In the genomic region with DNA sequence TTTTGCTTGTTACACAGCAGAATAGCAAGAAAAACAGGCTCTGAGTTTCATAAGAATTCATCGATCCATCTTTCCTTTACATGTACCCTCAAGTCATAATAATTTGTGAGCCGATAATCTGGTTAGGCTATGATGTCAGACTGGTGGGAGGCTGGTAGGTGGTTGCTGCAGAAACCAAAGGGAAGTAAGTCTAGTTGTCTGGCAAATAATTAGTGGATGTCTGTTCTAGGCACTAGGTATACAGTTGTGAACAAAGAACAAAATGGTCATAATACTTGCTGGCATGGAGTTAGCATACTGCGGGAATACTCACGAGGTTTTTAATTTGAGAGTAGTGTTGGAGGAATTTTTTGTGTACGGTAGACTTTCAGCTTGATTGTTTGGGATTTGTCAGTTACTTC, we compare ENCODE assay signal across 1 cellular context.
TF ChIP-seq lines count a peak whose summit lies in the region.

No MANE protein-coding gene starts in this region.

TF ChIP-seq in HepG2, 621 proteins besides CTCF, POLR2A, EP300 and RAD21:
- TF ChIP-seq ZNF574 (CRISPR knock-in tag; IDR thresholded peaks at IDR 0.05): no peak
- TF ChIP-seq AFF4 (CRISPR knock-in tag; IDR thresholded peaks at IDR 0.05): no peak
- TF ChIP-seq ZUFSP (CRISPR knock-in tag; IDR thresholded peaks at IDR 0.05; ENCODE audit: borderline replicate concordance): no peak
- TF ChIP-seq SMAD1 (CRISPR knock-in tag; IDR thresholded peaks at IDR 0.05; ENCODE audit: borderline replicate concordance, low read depth): no peak
- TF ChIP-seq, protein P1, sequence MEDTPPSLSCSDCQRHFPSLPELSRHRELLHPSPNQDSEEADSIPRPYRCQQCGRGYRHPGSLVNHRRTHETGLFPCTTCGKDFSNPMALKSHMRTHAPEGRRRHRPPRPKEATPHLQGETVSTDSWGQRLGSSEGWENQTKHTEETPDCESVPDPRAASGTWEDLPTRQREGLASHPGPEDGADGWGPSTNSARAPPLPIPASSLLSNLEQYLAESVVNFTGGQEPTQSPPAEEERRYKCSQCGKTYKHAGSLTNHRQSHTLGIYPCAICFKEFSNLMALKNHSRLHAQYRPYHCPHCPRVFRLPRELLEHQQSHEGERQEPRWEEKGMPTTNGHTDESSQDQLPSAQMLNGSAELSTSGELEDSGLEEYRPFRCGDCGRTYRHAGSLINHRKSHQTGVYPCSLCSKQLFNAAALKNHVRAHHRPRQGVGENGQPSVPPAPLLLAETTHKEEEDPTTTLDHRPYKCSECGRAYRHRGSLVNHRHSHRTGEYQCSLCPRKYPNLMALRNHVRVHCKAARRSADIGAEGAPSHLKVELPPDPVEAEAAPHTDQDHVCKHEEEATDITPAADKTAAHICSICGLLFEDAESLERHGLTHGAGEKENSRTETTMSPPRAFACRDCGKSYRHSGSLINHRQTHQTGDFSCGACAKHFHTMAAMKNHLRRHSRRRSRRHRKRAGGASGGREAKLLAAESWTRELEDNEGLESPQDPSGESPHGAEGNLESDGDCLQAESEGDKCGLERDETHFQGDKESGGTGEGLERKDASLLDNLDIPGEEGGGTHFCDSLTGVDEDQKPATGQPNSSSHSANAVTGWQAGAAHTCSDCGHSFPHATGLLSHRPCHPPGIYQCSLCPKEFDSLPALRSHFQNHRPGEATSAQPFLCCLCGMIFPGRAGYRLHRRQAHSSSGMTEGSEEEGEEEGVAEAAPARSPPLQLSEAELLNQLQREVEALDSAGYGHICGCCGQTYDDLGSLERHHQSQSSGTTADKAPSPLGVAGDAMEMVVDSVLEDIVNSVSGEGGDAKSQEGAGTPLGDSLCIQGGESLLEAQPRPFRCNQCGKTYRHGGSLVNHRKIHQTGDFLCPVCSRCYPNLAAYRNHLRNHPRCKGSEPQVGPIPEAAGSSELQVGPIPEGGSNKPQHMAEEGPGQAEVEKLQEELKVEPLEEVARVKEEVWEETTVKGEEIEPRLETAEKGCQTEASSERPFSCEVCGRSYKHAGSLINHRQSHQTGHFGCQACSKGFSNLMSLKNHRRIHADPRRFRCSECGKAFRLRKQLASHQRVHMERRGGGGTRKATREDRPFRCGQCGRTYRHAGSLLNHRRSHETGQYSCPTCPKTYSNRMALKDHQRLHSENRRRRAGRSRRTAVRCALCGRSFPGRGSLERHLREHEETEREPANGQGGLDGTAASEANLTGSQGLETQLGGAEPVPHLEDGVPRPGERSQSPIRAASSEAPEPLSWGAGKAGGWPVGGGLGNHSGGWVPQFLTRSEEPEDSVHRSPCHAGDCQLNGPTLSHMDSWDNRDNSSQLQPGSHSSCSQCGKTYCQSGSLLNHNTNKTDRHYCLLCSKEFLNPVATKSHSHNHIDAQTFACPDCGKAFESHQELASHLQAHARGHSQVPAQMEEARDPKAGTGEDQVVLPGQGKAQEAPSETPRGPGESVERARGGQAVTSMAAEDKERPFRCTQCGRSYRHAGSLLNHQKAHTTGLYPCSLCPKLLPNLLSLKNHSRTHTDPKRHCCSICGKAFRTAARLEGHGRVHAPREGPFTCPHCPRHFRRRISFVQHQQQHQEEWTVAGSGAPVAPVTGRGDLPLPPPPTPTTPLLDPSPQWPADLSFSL (CRISPR knock-in tag; IDR thresholded peaks at IDR 0.05): no peak
- no peak for TF ChIP-seq MIER3 (CRISPR knock-in tag; IDR thresholded peaks at IDR 0.05; ENCODE audit: borderline replicate concordance)
- no peak for TF ChIP-seq ZNF724P (CRISPR knock-in tag; IDR thresholded peaks at IDR 0.05; ENCODE audit: borderline replicate concordance)
- no peak for TF ChIP-seq MXI1 (IDR thresholded peaks at IDR 0.05; ENCODE audit: borderline replicate concordance, low read depth, low read length)
- no peak for TF ChIP-seq NR2F6 (IDR thresholded peaks at IDR 0.05)
- TF ChIP-seq NR2F6 (CRISPR knock-in tag; IDR thresholded peaks at IDR 0.05): no peak
- no peak for TF ChIP-seq SETDB1 (CRISPR knock-in tag; IDR thresholded peaks at IDR 0.05; ENCODE audit: borderline replicate concordance)
- TF ChIP-seq FOXO1 (CRISPR knock-in tag; IDR thresholded peaks at IDR 0.05): no peak
- TF ChIP-seq ETS1 (CRISPR knock-in tag; IDR thresholded peaks at IDR 0.05): no peak
- no peak for TF ChIP-seq NFE2 (CRISPR knock-in tag; IDR thresholded peaks at IDR 0.05)
TF ChIP-seq in HepG2: peak in this region for 0.
